7 cellular contexts compared by ENCODE assay signal in the genomic region with DNA sequence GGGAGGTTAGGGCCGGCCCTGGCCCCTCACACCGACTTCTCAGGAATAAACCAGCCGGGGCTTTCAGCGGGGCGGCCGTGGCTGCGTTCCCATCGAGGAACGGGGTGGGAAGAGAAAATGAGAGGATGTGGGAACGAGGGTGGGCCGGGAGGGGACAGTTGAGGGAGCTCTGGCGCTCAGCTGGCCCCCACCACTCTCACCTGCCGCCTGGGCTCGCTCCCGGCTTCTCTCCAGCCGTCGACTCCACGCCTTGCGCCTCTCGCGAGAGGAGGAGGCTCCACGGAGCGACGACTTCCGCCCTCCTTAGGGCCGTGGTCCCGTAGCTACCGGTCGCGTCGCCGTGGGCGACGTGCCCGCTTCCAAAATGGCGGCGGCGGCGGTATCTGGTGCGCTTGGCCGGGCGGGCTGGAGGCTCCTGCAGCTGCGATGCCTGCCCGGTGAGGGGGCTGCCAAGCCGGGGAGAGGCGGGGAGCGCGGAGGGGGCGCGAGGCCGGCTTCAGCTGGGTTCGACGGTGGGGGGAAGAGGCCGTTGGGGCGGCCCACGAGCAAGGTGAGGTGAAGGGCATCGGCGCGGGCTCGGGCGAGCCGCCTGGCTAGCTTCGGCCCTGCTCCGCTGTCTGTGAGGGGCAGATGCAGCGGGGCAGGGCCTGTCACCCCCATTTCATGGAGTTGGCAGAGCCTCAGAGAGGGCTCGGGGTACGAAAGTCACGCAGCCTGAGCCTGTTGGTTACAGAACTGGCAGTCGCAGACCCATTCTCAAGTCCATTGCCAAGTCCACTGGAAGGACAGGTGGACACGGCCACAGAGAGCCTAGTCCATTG.
DNase-seq lines count a peak whose midpoint lies in the region; ATAC-seq and TF ChIP-seq lines count a peak whose summit lies in the region.

A gene (minus strand): TSS at position 244 of the 821 bp plus-strand sequence. CDS start 6,457 bp downstream, outside the sequence.
A gene with protein sequence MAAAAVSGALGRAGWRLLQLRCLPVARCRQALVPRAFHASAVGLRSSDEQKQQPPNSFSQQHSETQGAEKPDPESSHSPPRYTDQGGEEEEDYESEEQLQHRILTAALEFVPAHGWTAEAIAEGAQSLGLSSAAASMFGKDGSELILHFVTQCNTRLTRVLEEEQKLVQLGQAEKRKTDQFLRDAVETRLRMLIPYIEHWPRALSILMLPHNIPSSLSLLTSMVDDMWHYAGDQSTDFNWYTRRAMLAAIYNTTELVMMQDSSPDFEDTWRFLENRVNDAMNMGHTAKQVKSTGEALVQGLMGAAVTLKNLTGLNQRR (plus strand): TSS at position 338 of the 821 bp plus-strand sequence. CDS start 27 bp downstream, at position 365.

- DNase-seq in NCI-H2081 treated with DMSO at 0.1 percent for 48 hours (lab: John Stamatoyannopoulos, UW) (peak; percentile 42), T1000 (lab: John Stamatoyannopoulos, UW) (peak; percentile 65), astrocyte of the hippocampus (ENCODE audit: low read depth, low spot score) (peak; percentile 98), hippocampal formation (lab: John Stamatoyannopoulos, UW) (peak; percentile 78 to 80), retinal pigment epithelial cell (ENCODE audit: low read depth) (peak; percentile 79)

- TF ChIP-seq CTCF in retinal pigment epithelial cell (conservative IDR thresholded peaks at IDR 0.05; ENCODE audit: low read depth, low read length): no peak

- ATAC-seq in GM18511 (IDR thresholded peaks at IDR 0.05; ENCODE audit: unreplicated experiment): peak; percentile 99
- peak; percentile 97 for ATAC-seq in HG03025 (IDR thresholded peaks at IDR 0.05; ENCODE audit: low FRiP score, unreplicated experiment)

- peak within 1 kb of the TSS; percentile 96 for H3K4me3 ChIP-seq in retinal pigment epithelial cell (ENCODE audit: low read length)

Comparison
In these comparisons a context has a peak if more than half of its experiments do, and no peak if none do; other contexts are left out.
1. Peak in every context shown above with its lines: DNase-seq, ATAC-seq and H3K4me3 ChIP-seq.
2. DNase-seq: peak in every context shown above with its lines; median percentile 98 in astrocyte of the hippocampus; 79 in hippocampal formation; 79 in retinal pigment epithelial cell; 65 in T1000; 42 in NCI-H2081 treated with DMSO at 0.1 percent for 48 hours.